Comparison of ENCODE assay signal across 8 cellular contexts in genomic region chr15:40807028-40807887, GRCh38. TPM values are rescaled to one million over a fixed set of nuclear protein-coding genes. Genes with fewer than 3 reads are reported as not detected.
A peak's percentile ranks its signal among the peaks of the same experiment; 100 is the strongest.
DNase-seq lines count a peak whose midpoint lies in the region; ATAC-seq and TF ChIP-seq lines count a peak whose summit lies in the region.

A gene with protein sequence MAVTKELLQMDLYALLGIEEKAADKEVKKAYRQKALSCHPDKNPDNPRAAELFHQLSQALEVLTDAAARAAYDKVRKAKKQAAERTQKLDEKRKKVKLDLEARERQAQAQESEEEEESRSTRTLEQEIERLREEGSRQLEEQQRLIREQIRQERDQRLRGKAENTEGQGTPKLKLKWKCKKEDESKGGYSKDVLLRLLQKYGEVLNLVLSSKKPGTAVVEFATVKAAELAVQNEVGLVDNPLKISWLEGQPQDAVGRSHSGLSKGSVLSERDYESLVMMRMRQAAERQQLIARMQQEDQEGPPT (minus strand): TSS chr15:40807473. CDS start chr15:40807446, 27 bp downstream.
A gene with protein sequence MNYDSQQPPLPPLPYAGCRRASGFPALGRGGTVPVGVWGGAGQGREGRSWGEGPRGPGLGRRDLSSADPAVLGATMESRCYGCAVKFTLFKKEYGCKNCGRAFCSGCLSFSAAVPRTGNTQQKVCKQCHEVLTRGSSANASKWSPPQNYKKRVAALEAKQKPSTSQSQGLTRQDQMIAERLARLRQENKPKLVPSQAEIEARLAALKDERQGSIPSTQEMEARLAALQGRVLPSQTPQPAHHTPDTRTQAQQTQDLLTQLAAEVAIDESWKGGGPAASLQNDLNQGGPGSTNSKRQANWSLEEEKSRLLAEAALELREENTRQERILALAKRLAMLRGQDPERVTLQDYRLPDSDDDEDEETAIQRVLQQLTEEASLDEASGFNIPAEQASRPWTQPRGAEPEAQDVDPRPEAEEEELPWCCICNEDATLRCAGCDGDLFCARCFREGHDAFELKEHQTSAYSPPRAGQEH (plus strand): TSS chr15:40807089. CDS start chr15:40807590, 501 bp downstream.

- TF ChIP-seq CTCF in GM13976 (IDR thresholded peaks at IDR 0.05; ENCODE audit: borderline replicate concordance, control extremely low read depth, extremely low read depth, insufficient read depth, missing control alignments) (peak; percentile 1), heart right ventricle (IDR thresholded peaks at IDR 0.05) (peak in 3 of 9 donors; percentile 18 to 31 (median 21)), upper lobe of right lung (IDR thresholded peaks at IDR 0.05) (no peak)

- peaks cover 3 to 56% (median 26%) of the 10 kb centered on the region in 9 donors for H3K4me1 ChIP-seq in heart right ventricle
- peaks cover 22% of the 10 kb centered on the region for H3K4me1 ChIP-seq in upper lobe of right lung

- in situ Hi-C loops in GM13976 (cut with MboI; ENCODE audit: low sequenced_read_pairs, unreplicated experiment): no loop called here

- DNase-seq in GM13976 (ENCODE audit: low spot score) (peak; percentile 94), NCI-H146 treated with DMSO at 0.1 percent for 48 hours (lab: John Stamatoyannopoulos, UW; ENCODE audit: unreplicated experiment) (peak; percentile 87), amniotic epithelial cell (ENCODE audit: low read depth) (peak; percentile 97), heart right ventricle (peak; percentile 95 to 99), posterior vena cava (ENCODE audit: low spot score) (peak; percentile 99), upper lobe of right lung (peak; percentile 97)

- intact Hi-C loops in T-helper 1 cell treated with Interleukin-12 subunit alpha and Interleukin-12 subunit beta and Interleukin-4 antibody, amounts not matched to agents 30 ng/mL and 1 ng/mL, for 36 hours (cut with micrococcal nuclease): loop anchor here (1.0 kb wide), 6 partner anchors 20 to 213 kb away; partner anchors contain the start of genes GCHFR, KNL1, RAD51 and RMDN3
- intact Hi-C loops in heart right ventricle (cut with DNase I) (loop anchor here in 1 of 10 donors (1.0 to 10.0 kb wide), 3 partner anchors 52 to 112 kb away; partner anchors contain the start of genes RAD51, RMDN3 and VPS18), posterior vena cava (cut with DNase I) (no loop called here), upper lobe of right lung (cut with DNase I) (no loop called here)

- H3K27ac ChIP-seq in heart right ventricle: peak within 1 kb of the TSS; percentile 80 to 99 (median 96)
- peak within 1 kb of the TSS; percentile 91 for H3K27ac ChIP-seq in upper lobe of right lung

- H3K27me3 ChIP-seq in heart right ventricle: no peaks in the 10 kb centered on the region
- no peaks in the 10 kb centered on the region for H3K27me3 ChIP-seq in upper lobe of right lung

- H3K9me3 ChIP-seq in heart right ventricle (no peaks in the 10 kb centered on the region), upper lobe of right lung (no peaks in the 10 kb centered on the region)

- H3K36me3 ChIP-seq in heart right ventricle: peaks cover 0 to 41% (median 10%) of the 10 kb centered on the region in 9 donors
- peaks cover 16% of the 10 kb centered on the region for H3K36me3 ChIP-seq in upper lobe of right lung

- ATAC-seq in HG02870 (IDR thresholded peaks at IDR 0.05; ENCODE audit: unreplicated experiment) (peak; percentile 93), heart right ventricle (peak; percentile 99), upper lobe of right lung (peak; percentile 98)

- H3K4me3 ChIP-seq in heart right ventricle (peak within 1 kb of the TSS; percentile 70 to 96 (median 88)), upper lobe of right lung (peak within 1 kb of the TSS; percentile 69)

- WGBS in heart right ventricle, 2 donors: 0 to 1% methylated on average over 64 of the region's 64 CpGs

RNA-seq across cellular contexts. Expression of the first gene that starts in this region (rescaled TPM):
- 40.1 and 45.8 TPM in 2 replicates for total RNA-seq in T-helper 1 cell treated with Interleukin-12 subunit alpha and Interleukin-12 subunit beta and Interleukin-4 antibody, amounts not matched to agents 30 ng/mL and 1 ng/mL, for 36 hours
- total RNA-seq in heart right ventricle (10 to 100 TPM in 9 of 10 donors, 1 to 10 TPM in 1; 9.9 to 17.7 (median 14.7) TPM), posterior vena cava (10 to 100 TPM; 18.3 to 22.9 TPM), upper lobe of right lung (30.7 TPM)
- polyA plus RNA-seq in heart right ventricle: 10 to 100 TPM; 34.5 to 62.1 TPM

RNA-seq across cellular contexts. Expression of the second gene that starts in this region (rescaled TPM):
- 33.8 and 34.4 TPM in 2 replicates for total RNA-seq in T-helper 1 cell treated with Interleukin-12 subunit alpha and Interleukin-12 subunit beta and Interleukin-4 antibody, amounts not matched to agents 30 ng/mL and 1 ng/mL, for 36 hours
- total RNA-seq in heart right ventricle (10 to 100 TPM; 14.2 to 29.2 (median 18.2) TPM), posterior vena cava (1 to 10 TPM; 8.3 to 8.6 TPM), upper lobe of right lung (26.7 TPM)
- polyA plus RNA-seq in heart right ventricle: 10 to 100 TPM; 11.9 to 18.1 TPM

Comparison
In these comparisons a context has a peak if more than half of its experiments do, and no peak if none do; other contexts are left out.
1. Peak in every context shown above with its lines: DNase-seq, ATAC-seq, H3K4me3 ChIP-seq and H3K27ac ChIP-seq.